In the genomic region with DNA sequence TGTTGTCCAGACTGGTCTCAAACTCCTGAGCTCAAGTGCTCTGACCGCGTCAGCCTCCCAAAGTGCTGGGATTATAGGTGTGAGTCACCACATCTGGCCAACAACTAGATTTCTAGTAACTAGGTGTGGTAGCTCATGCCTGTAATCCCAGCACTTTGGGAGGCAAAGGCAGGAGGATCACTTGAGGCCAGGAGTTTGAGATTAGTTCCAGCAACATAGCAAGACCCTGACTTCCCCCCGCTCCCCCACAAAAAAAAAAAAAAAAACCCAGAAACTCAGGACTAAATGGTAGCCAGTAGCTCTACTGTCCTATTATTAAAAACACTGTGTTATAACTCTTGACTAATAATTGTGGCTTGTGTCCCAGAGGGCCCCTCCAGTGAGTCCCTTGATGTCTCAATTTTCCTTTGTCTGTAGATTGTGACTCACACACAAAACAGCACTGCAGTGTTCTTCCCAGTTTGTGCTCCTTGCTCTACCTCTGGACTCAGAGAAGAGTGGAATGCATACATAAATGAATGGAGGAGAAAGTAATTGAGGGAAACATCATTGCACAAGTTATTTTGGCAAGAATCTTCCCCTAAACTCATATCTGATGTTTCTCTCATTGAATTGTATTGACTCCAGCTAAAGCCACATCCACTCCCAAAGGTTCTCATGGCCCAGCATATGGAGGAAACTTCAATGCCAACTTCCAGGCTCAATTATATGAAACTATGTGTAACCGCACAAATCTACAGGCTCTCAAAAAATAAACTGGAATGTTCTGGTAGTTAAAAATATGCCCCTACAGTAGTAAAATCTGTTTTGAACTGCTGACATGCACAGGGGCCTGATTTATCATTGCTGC, we compare ENCODE assay signal across 9 cellular contexts. TPM values are rescaled to one million over a fixed set of nuclear protein-coding genes. Genes with fewer than 3 reads are reported as not detected.
DNase-seq lines count a peak whose midpoint lies in the region; ATAC-seq and TF ChIP-seq lines count a peak whose summit lies in the region.
"Had no signal": no experiment of that assay in that cellular context is flagged by ENCODE, and none has a peak within 500 bp of the region (broad histone marks: within the 10 kb centered on the region; RNA-seq: fewer than 3 reads in every experiment).

No MANE protein-coding gene starts in this region.

- H3K4me1 ChIP-seq in CD8-positive, alpha-beta T cell (ENCODE audit: insufficient read depth, low read length): peaks cover 74% of the 10 kb centered on the region
- peaks cover 49 to 63% of the 10 kb centered on the region in 2 donors for H3K4me1 ChIP-seq in naive thymus-derived CD4-positive, alpha-beta T cell (ENCODE audit: control insufficient read depth in 2 of 2, insufficient read depth in 2 of 2, low read length in 2 of 2)
- peaks cover 8% of the 10 kb centered on the region for H3K4me1 ChIP-seq in ovary (ENCODE audit: insufficient read depth)

- ATAC-seq in CD8-positive, alpha-beta T cell: no peak
- ATAC-seq in central memory CD8-positive, alpha-beta T cell (replicated peaks; ENCODE audit: extremely low read depth, poor library complexity, severe bottlenecking): no peak
- ATAC-seq in naive thymus-derived CD4-positive, alpha-beta T cell: no peak
- ATAC-seq in GM21423 (IDR thresholded peaks at IDR 0.05; ENCODE audit: unreplicated experiment): no peak
- no peak for ATAC-seq in GM18517 (IDR thresholded peaks at IDR 0.05; ENCODE audit: unreplicated experiment)
- no peak for ATAC-seq in HG03135 (IDR thresholded peaks at IDR 0.05; ENCODE audit: unreplicated experiment)

- H3K4me1 Mint-ChIP-seq in CD8-positive, alpha-beta T cell (ENCODE audit: low read depth): peaks cover 89% of the 10 kb centered on the region
- H3K4me1 Mint-ChIP-seq in central memory CD8-positive, alpha-beta T cell: peaks cover 67% of the 10 kb centered on the region
- H3K4me1 Mint-ChIP-seq in naive thymus-derived CD4-positive, alpha-beta T cell: peaks cover 66 to 99% (median 89%) of the 10 kb centered on the region in 7 donors

- H3K36me3 ChIP-seq in CD8-positive, alpha-beta T cell (ENCODE audit: insufficient read depth, low read length): peaks cover 15% of the 10 kb centered on the region
- H3K36me3 ChIP-seq in naive thymus-derived CD4-positive, alpha-beta T cell (ENCODE audit: control insufficient read depth in 2 of 3, insufficient read depth in 3 of 3, low read length in 3 of 3): peaks cover 7 to 19% (median 10%) of the 10 kb centered on the region in 3 experiments
- H3K36me3 ChIP-seq in ovary: no peaks in the 10 kb centered on the region

- no peak overlapping the region for H3K4me3 ChIP-seq in CD8-positive, alpha-beta T cell (ENCODE audit: low read depth, low read length)
- H3K4me3 ChIP-seq in naive thymus-derived CD4-positive, alpha-beta T cell (ENCODE audit: low read length): no peak overlapping the region
- no peak overlapping the region for H3K4me3 ChIP-seq in ovary
- H3K4me3 ChIP-seq: tibial nerve had no signal

- POLR2A ChIA-PET in CD8-positive, alpha-beta T cell (lab: Charles Lee): interaction anchor here (0.6 to 0.7 kb wide), 3 partner anchors 40 to 1112 kb away, joined by 3 read pairs; no protein-coding TSS in a partner anchor
- POLR2A ChIA-PET in naive thymus-derived CD4-positive, alpha-beta T cell (lab: Charles Lee): interaction anchor here (0.6 to 3.6 kb wide), 7 partner anchors 8 to 1057 kb away, joined by 3 to 22 read pairs (median 3); partner anchors contain the start of gene TPT1

- CTCF ChIA-PET in CD8-positive, alpha-beta T cell (lab: Charles Lee): interaction anchor here (0.8 to 1.5 kb wide), 3 partner anchors 8 to 39 kb away, joined by 3 to 6 read pairs (median 5); partner anchors contain the start of gene TPT1
- CTCF ChIA-PET in naive thymus-derived CD4-positive, alpha-beta T cell (lab: Charles Lee): interaction anchor here (0.7 to 0.9 kb wide), 3 partner anchors 33 to 285 kb away, joined by 3 to 5 read pairs (median 5); no protein-coding TSS in a partner anchor

- no peak overlapping the region for H3K4me3 Mint-ChIP-seq in CD8-positive, alpha-beta T cell
- no peak overlapping the region for H3K4me3 Mint-ChIP-seq in central memory CD8-positive, alpha-beta T cell
- H3K4me3 Mint-ChIP-seq in naive thymus-derived CD4-positive, alpha-beta T cell: peak overlapping the region in 3 of 10 donors; percentile 7 to 33 (median 20)

- no peak for TF ChIP-seq CTCF in CD8-positive, alpha-beta T cell (IDR thresholded peaks at IDR 0.05)
- TF ChIP-seq CTCF in ovary (IDR thresholded peaks at IDR 0.05): no peak

- H3K27me3 Mint-ChIP-seq in CD8-positive, alpha-beta T cell (ENCODE audit: low read depth): no peaks in the 10 kb centered on the region
- H3K27me3 Mint-ChIP-seq in central memory CD8-positive, alpha-beta T cell: no peaks in the 10 kb centered on the region
- no peaks in the 10 kb centered on the region for H3K27me3 Mint-ChIP-seq in naive thymus-derived CD4-positive, alpha-beta T cell

- H3K27me3 ChIP-seq in CD8-positive, alpha-beta T cell (ENCODE audit: insufficient read depth, low read length): no peaks in the 10 kb centered on the region
- H3K27me3 ChIP-seq in naive thymus-derived CD4-positive, alpha-beta T cell (ENCODE audit: control insufficient read depth in 2 of 2, insufficient read depth in 2 of 2, low read length in 2 of 2): no peaks in the 10 kb centered on the region
- H3K27me3 ChIP-seq in ovary: no peaks in the 10 kb centered on the region
- H3K27me3 ChIP-seq: tibial nerve had no signal

- WGBS in ovary, 3 donors: 70 to 83% (median 82%) methylated on average over 4 of the region's 4 CpGs

- intact Hi-C loops in CD8-positive, alpha-beta T cell (cut with DNase I, micrococcal nuclease): loop anchor here (5.0 to 10.0 kb wide), 2 partner anchors 35 to 207 kb away; partner anchors contain the start of gene GTF2F2 (in 1 of the 2)
- intact Hi-C loops in naive thymus-derived CD4-positive, alpha-beta T cell (cut with micrococcal nuclease): loop anchor here in 1 of 2 donors (5.0 kb wide), 1 partner anchor 35 kb away; no protein-coding TSS in a partner anchor
- intact Hi-C loops in ovary (cut with DNase I): no loop called here

- H3K9me3 Mint-ChIP-seq in CD8-positive, alpha-beta T cell: no peaks in the 10 kb centered on the region
- no peaks in the 10 kb centered on the region for H3K9me3 Mint-ChIP-seq in central memory CD8-positive, alpha-beta T cell
- peaks cover 0 to 2% (median 0%) of the 10 kb centered on the region in 11 donors for H3K9me3 Mint-ChIP-seq in naive thymus-derived CD4-positive, alpha-beta T cell

- peaks cover 23% of the 10 kb centered on the region for H3K36me3 Mint-ChIP-seq in CD8-positive, alpha-beta T cell
- peaks cover 32% of the 10 kb centered on the region for H3K36me3 Mint-ChIP-seq in central memory CD8-positive, alpha-beta T cell (ENCODE audit: insufficient read depth)
- peaks cover 5 to 34% (median 16%) of the 10 kb centered on the region in 5 donors for H3K36me3 Mint-ChIP-seq in naive thymus-derived CD4-positive, alpha-beta T cell

- H3K9me3 ChIP-seq in CD8-positive, alpha-beta T cell (ENCODE audit: low read length): no peaks in the 10 kb centered on the region
- H3K9me3 ChIP-seq in naive thymus-derived CD4-positive, alpha-beta T cell (ENCODE audit: control insufficient read depth in 2 of 3, low read length in 3 of 3): no peaks in the 10 kb centered on the region
- no peaks in the 10 kb centered on the region for H3K9me3 ChIP-seq in ovary
- H3K9me3 ChIP-seq: tibial nerve had no signal

- no peak for DNase-seq in CD8-positive, alpha-beta T cell
- DNase-seq in MV-4-11 (lab: John Stamatoyannopoulos, UW) (peak; percentile 31), ovary (no peak)
- no peak for DNase-seq in central memory CD8-positive, alpha-beta T cell (ENCODE audit: low spot score in 2 of 2)
- DNase-seq in naive thymus-derived CD4-positive, alpha-beta T cell: no peak

- no peak for TF ChIP-seq POLR2A in ovary (IDR thresholded peaks at IDR 0.05)

- peak overlapping the region; percentile 67 for H3K27ac Mint-ChIP-seq in CD8-positive, alpha-beta T cell
- H3K27ac Mint-ChIP-seq in central memory CD8-positive, alpha-beta T cell (ENCODE audit: low read depth): peak overlapping the region; percentile 85
- H3K27ac Mint-ChIP-seq in naive thymus-derived CD4-positive, alpha-beta T cell: peak overlapping the region in 8 of 9 donors; percentile 74 to 92 (median 84)

- no peak overlapping the region for H3K27ac ChIP-seq in CD8-positive, alpha-beta T cell (ENCODE audit: low read depth, low read length)
- H3K27ac ChIP-seq in naive thymus-derived CD4-positive, alpha-beta T cell (ENCODE audit: low read depth, low read length): peak overlapping the region; percentile 32
- H3K27ac ChIP-seq in ovary: no peak overlapping the region

- TF ChIP-seq EP300 in ovary (IDR thresholded peaks at IDR 0.05): no peak

RNA-seq across cellular contexts. Expression of gene TPT1, which starts 8.8 kb away (rescaled TPM):
- 1,000 to 10,000 TPM; 8,260 to 8,503 TPM for total RNA-seq in CD8-positive, alpha-beta T cell
- total RNA-seq in naive thymus-derived CD4-positive, alpha-beta T cell: over 10,000 TPM in 2 of 5 experiments, 1,000 to 10,000 TPM in 3; 4,230 to 13,134 (median 7,796) TPM
- polyA plus RNA-seq in naive thymus-derived CD4-positive, alpha-beta T cell: 1,000 to 10,000 TPM; 3,943 to 4,894 TPM
- 1,000 to 10,000 TPM; 4,694 to 8,633 (median 7,041) TPM for total RNA-seq in ovary
- over 10,000 TPM; 11,087 to 14,373 TPM for polyA plus RNA-seq in ovary

Comparison
In these comparisons a context has a peak if more than half of its experiments do, and no peak if none do; other contexts are left out.
1. intact Hi-C loops: an anchor here in CD8-positive, alpha-beta T cell (5.0 to 10.0 kb wide); none called in ovary.